ENCODE assay signal across 16 cellular contexts in genomic region chr4:98677799-98678198, GRCh38.
"Had no signal": no experiment of that assay in that cellular context is flagged by ENCODE, and none has a peak within 500 bp of the region (broad histone marks: within the 10 kb centered on the region; RNA-seq: fewer than 3 reads in every experiment).

No MANE protein-coding gene starts in this region.

- DNase-seq: esophagus squamous epithelium; foreskin keratinocyte; immature natural killer cell; kidney; left cardiac atrium; left ventricle myocardium inferior; lower lobe of right lung; naive thymus-derived CD4-positive, alpha-beta T cell; nephron progenitor cell; ovary; stimulated activated CD4-positive, alpha-beta T cell treated with anti-CD3 and anti-CD28 coated beads, Interleukin-2, amount 100 ng/mL, for 48 hours; stimulated activated naive CD4-positive, alpha-beta T cell treated with Interleukin-2 at 50 U/mL for 16 hours; thyroid gland had no signal

- H3K4me1 ChIP-seq: esophagus squamous epithelium, foreskin keratinocyte, lower lobe of right lung, right atrium auricular region, suprapubic skin, thyroid gland had no signal

- H3K9me3 ChIP-seq: esophagus squamous epithelium, left ventricle myocardium inferior, lower lobe of right lung, ovary, right atrium auricular region, suprapubic skin, thyroid gland had no signal

- H3K27ac ChIP-seq: esophagus squamous epithelium, foreskin keratinocyte, left ventricle myocardium inferior, lower lobe of right lung, ovary, right atrium auricular region, suprapubic skin, thyroid gland had no signal

- H3K27me3 ChIP-seq: esophagus squamous epithelium, foreskin keratinocyte, ovary, right atrium auricular region, suprapubic skin, thyroid gland had no signal

- H3K4me3 ChIP-seq: esophagus squamous epithelium, left ventricle myocardium inferior, lower lobe of right lung, ovary, right atrium auricular region, smooth muscle cell, suprapubic skin, thyroid gland had no signal

- H3K36me3 ChIP-seq: esophagus squamous epithelium, left ventricle myocardium inferior, lower lobe of right lung, ovary, right atrium auricular region, suprapubic skin, thyroid gland had no signal

- H3K4me2 ChIP-seq: smooth muscle cell had no signal
